In genomic region chr21:45331521-45332257, GRCh38 we compare ENCODE assay signal across 1 cellular context.
TF ChIP-seq lines count a peak whose summit lies in the region.

No MANE protein-coding gene starts in this region.

TF ChIP-seq in GM23338, 12 proteins besides CTCF, POLR2A, EP300 and RAD21:
- TF ChIP-seq, protein P1, sequence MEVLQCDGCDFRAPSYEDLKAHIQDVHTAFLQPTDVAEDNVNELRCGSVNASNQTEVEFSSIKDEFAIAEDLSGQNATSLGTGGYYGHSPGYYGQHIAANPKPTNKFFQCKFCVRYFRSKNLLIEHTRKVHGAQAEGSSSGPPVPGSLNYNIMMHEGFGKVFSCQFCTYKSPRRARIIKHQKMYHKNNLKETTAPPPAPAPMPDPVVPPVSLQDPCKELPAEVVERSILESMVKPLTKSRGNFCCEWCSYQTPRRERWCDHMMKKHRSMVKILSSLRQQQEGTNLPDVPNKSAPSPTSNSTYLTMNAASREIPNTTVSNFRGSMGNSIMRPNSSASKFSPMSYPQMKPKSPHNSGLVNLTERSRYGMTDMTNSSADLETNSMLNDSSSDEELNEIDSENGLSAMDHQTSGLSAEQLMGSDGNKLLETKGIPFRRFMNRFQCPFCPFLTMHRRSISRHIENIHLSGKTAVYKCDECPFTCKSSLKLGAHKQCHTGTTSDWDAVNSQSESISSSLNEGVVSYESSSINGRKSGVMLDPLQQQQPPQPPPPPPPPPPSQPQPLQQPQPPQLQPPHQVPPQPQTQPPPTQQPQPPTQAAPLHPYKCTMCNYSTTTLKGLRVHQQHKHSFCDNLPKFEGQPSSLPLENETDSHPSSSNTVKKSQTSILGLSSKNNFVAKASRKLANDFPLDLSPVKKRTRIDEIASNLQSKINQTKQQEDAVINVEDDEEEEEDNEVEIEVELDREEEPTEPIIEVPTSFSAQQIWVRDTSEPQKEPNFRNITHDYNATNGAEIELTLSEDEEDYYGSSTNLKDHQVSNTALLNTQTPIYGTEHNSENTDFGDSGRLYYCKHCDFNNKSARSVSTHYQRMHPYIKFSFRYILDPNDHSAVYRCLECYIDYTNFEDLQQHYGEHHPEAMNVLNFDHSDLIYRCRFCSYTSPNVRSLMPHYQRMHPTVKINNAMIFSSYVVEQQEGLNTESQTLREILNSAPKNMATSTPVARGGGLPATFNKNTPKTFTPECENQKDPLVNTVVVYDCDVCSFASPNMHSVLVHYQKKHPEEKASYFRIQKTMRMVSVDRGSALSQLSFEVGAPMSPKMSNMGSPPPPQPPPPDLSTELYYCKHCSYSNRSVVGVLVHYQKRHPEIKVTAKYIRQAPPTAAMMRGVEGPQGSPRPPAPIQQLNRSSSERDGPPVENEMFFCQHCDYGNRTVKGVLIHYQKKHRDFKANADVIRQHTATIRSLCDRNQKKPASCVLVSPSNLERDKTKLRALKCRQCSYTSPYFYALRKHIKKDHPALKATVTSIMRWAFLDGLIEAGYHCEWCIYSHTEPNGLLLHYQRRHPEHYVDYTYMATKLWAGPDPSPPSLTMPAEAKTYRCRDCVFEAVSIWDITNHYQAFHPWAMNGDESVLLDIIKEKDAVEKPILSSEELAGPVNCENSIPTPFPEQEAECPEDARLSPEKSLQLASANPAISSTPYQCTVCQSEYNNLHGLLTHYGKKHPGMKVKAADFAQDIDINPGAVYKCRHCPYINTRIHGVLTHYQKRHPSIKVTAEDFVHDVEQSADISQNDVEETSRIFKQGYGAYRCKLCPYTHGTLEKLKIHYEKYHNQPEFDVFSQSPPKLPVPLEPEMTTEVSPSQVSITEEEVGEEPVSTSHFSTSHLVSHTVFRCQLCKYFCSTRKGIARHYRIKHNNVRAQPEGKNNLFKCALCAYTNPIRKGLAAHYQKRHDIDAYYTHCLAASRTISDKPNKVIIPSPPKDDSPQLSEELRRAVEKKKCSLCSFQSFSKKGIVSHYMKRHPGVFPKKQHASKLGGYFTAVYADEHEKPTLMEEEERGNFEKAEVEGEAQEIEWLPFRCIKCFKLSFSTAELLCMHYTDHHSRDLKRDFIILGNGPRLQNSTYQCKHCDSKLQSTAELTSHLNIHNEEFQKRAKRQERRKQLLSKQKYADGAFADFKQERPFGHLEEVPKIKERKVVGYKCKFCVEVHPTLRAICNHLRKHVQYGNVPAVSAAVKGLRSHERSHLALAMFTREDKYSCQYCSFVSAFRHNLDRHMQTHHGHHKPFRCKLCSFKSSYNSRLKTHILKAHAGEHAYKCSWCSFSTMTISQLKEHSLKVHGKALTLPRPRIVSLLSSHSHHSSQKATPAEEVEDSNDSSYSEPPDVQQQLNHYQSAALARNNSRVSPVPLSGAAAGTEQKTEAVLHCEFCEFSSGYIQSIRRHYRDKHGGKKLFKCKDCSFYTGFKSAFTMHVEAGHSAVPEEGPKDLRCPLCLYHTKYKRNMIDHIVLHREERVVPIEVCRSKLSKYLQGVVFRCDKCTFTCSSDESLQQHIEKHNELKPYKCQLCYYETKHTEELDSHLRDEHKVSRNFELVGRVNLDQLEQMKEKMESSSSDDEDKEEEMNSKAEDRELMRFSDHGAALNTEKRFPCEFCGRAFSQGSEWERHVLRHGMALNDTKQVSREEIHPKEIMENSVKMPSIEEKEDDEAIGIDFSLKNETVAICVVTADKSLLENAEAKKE (CRISPR knock-in tag; IDR thresholded peaks at IDR 0.05): no peak
- TF ChIP-seq EZH2phosphoT487 (IDR thresholded peaks at IDR 0.05; ENCODE audit: unreplicated experiment): no peak
- no peak for TF ChIP-seq POLR2AphosphoS5 (IDR thresholded peaks at IDR 0.05; ENCODE audit: low read depth)
- TF ChIP-seq, protein P2, sequence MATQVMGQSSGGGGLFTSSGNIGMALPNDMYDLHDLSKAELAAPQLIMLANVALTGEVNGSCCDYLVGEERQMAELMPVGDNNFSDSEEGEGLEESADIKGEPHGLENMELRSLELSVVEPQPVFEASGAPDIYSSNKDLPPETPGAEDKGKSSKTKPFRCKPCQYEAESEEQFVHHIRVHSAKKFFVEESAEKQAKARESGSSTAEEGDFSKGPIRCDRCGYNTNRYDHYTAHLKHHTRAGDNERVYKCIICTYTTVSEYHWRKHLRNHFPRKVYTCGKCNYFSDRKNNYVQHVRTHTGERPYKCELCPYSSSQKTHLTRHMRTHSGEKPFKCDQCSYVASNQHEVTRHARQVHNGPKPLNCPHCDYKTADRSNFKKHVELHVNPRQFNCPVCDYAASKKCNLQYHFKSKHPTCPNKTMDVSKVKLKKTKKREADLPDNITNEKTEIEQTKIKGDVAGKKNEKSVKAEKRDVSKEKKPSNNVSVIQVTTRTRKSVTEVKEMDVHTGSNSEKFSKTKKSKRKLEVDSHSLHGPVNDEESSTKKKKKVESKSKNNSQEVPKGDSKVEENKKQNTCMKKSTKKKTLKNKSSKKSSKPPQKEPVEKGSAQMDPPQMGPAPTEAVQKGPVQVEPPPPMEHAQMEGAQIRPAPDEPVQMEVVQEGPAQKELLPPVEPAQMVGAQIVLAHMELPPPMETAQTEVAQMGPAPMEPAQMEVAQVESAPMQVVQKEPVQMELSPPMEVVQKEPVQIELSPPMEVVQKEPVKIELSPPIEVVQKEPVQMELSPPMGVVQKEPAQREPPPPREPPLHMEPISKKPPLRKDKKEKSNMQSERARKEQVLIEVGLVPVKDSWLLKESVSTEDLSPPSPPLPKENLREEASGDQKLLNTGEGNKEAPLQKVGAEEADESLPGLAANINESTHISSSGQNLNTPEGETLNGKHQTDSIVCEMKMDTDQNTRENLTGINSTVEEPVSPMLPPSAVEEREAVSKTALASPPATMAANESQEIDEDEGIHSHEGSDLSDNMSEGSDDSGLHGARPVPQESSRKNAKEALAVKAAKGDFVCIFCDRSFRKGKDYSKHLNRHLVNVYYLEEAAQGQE (IDR thresholded peaks at IDR 0.05; ENCODE audit: unreplicated experiment): no peak
- TF ChIP-seq ETS1 (IDR thresholded peaks at IDR 0.05): no peak
- no peak for TF ChIP-seq JUNB (IDR thresholded peaks at IDR 0.05; ENCODE audit: unreplicated experiment)
- no peak for TF ChIP-seq CREB1 (CRISPR knock-in tag; IDR thresholded peaks at IDR 0.05; ENCODE audit: low read depth)
- TF ChIP-seq STAT1 (IDR thresholded peaks at IDR 0.05; ENCODE audit: unreplicated experiment): no peak
- TF ChIP-seq EZH2 (IDR thresholded peaks at IDR 0.05; ENCODE audit: low read depth, unreplicated experiment): no peak
